Comparison of ENCODE assay signal across 30 cellular contexts in the genomic region with DNA sequence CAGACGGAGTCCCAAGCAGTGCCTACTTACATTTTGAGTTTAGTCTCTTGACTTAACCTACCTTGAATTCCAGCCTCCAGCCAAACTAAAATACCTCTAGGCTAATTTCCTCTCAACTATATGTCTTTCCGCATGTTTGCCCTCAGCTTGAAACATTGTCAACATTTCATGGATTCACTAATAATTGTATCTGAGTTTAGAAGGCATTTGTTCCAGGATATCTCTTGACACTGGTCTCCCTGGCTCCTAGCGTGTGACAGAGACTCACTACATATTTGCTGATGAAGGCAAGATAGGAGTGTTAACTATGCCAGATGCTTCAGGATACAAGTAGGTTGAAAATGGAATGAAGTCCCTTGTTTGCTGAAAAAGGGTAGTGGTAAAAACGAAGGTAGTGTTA.
DNase-seq lines count a peak whose midpoint lies in the region; TF ChIP-seq lines count a peak whose summit lies in the region.
"Had no signal": no experiment of that assay in that cellular context is flagged by ENCODE, and none has a peak within 500 bp of the region (broad histone marks: within the 10 kb centered on the region; RNA-seq: fewer than 3 reads in every experiment).

No MANE protein-coding gene starts in this region.

- no peak overlapping the region for H3K4ac ChIP-seq in trophoblast cell (ENCODE audit: low read depth, low read length)

- peaks cover 26% of the 10 kb centered on the region for H3K4me1 ChIP-seq in Caco-2
- H3K4me1 ChIP-seq in trophoblast cell (ENCODE audit: control insufficient read depth in 1 of 2, insufficient read depth in 2 of 2, low read length in 2 of 2): peaks cover 4 to 7% of the 10 kb centered on the region in 2 experiments
- H3K4me1 ChIP-seq: BE2C, BLaER1 had no signal

- no peak overlapping the region for H3K4me3 Mint-ChIP-seq in Caco-2 (ENCODE audit: unreplicated experiment)
- H3K4me3 Mint-ChIP-seq: B cell; CD14-positive monocyte; CD4-positive, alpha-beta memory T cell; CD4-positive, alpha-beta T cell; CD4-positive, CD25-positive, alpha-beta regulatory T cell; CD8-positive, alpha-beta memory T cell; CD8-positive, alpha-beta T cell had no signal

- H3K4me1 Mint-ChIP-seq in Caco-2 (ENCODE audit: low read depth, unreplicated experiment): peaks cover 13% of the 10 kb centered on the region
- H3K4me1 Mint-ChIP-seq: B cell; CD14-positive monocyte; CD4-positive, alpha-beta memory T cell; CD4-positive, CD25-positive, alpha-beta regulatory T cell; CD8-positive, alpha-beta memory T cell had no signal

- no peak overlapping the region for H3K14ac ChIP-seq in trophoblast cell (ENCODE audit: low read length)

- H2AFZ ChIP-seq in trophoblast cell (ENCODE audit: insufficient read depth, low read length, poor library complexity): no peak overlapping the region

- H3K27me3 ChIP-seq in Caco-2 (replicated peaks; ENCODE audit: control insufficient read depth, insufficient read depth, low read length): no peaks in the 10 kb centered on the region
- H3K27me3 ChIP-seq in trophoblast cell (ENCODE audit: insufficient read depth, low read length): no peaks in the 10 kb centered on the region
- H3K27me3 ChIP-seq: BE2C; BLaER1; BLaER1 treated with 17β-estradiol and CSF1 and Interleukin-3, amounts not matched to agents 10 nM and 100 nM had no signal

- H4K91ac ChIP-seq in trophoblast cell (ENCODE audit: low read depth, low read length): no peak overlapping the region

- H3K27ac Mint-ChIP-seq in Caco-2 (ENCODE audit: unreplicated experiment): peak overlapping the region; percentile 2
- H3K27ac Mint-ChIP-seq: B cell; CD14-positive monocyte; CD4-positive, alpha-beta T cell; CD8-positive, alpha-beta memory T cell; CD8-positive, alpha-beta T cell had no signal

- no peak overlapping the region for H3K18ac ChIP-seq in trophoblast cell (ENCODE audit: low read length)

- H3K4me2 ChIP-seq in trophoblast cell (ENCODE audit: low read length): no peak overlapping the region
- H3K4me2 ChIP-seq: A549; BLaER1; BLaER1 treated with 17β-estradiol and CSF1 and Interleukin-3, amounts not matched to agents 10 nM and 100 nM had no signal

- H3K9me3 Mint-ChIP-seq in Caco-2 (ENCODE audit: unreplicated experiment): no peaks in the 10 kb centered on the region
- H3K9me3 Mint-ChIP-seq: CD4-positive, alpha-beta T cell had no signal

- no TSS peak for BruUV-seq in Caco-2 (replicated peaks; lab: Mats Ljungman, UMichigan)

- H4K12ac ChIP-seq in trophoblast cell (ENCODE audit: low read depth, low read length): no peak overlapping the region

- DNase-seq in Caco-2 (no peak), trophoblast cell (peak; percentile 66 to 96), GM19238 (ENCODE audit: insufficient read length, low spot score) (no peak), NCI-H187 treated with DMSO at 0.1 percent for 48 hours (lab: John Stamatoyannopoulos, UW) (no peak)
- DNase-seq: 8988T; ACHN; AML-193; BE2C; C1 segment of cervical spinal cord; Calu3; CD4-positive, alpha-beta memory T cell; CD4-positive, alpha-beta T cell; CD4-positive, CD25-positive, alpha-beta regulatory T cell; CD8-positive, alpha-beta memory T cell; CD8-positive, alpha-beta T cell; COR-L47; DMS 273 treated with DMSO at 0.1 percent for 48 hours; DMS153; DMS53; DMS79; DMS79 treated with DMSO at 0.1 percent for 48 hours; DND-41; EL had no signal

- no peak overlapping the region for H2BK120ac ChIP-seq in trophoblast cell (ENCODE audit: insufficient read depth, low read length, poor library complexity)

- no peaks in the 10 kb centered on the region for H3K36me3 ChIP-seq in Caco-2 (ENCODE audit: control insufficient read depth, insufficient read depth, low read length)
- H3K36me3 ChIP-seq in trophoblast cell (ENCODE audit: control insufficient read depth in 1 of 2, insufficient read depth in 2 of 2, low read length in 2 of 2): no peaks in the 10 kb centered on the region
- H3K36me3 ChIP-seq: BE2C; BLaER1; BLaER1 treated with 17β-estradiol and CSF1 and Interleukin-3, amounts not matched to agents 10 nM and 100 nM had no signal

- H3K79me2 ChIP-seq in trophoblast cell (ENCODE audit: control insufficient read depth, insufficient read depth, low read length, poor library complexity): peaks cover 3% of the 10 kb centered on the region

- CTCF ChIA-PET in Caco-2 (lab: Charles Lee): no interaction called here

- H3K27me3 Mint-ChIP-seq in Caco-2 (ENCODE audit: insufficient read depth, unreplicated experiment): no peaks in the 10 kb centered on the region
- H3K27me3 Mint-ChIP-seq: B cell; CD4-positive, alpha-beta T cell; CD4-positive, CD25-positive, alpha-beta regulatory T cell had no signal

- no peak overlapping the region for H2AK5ac ChIP-seq in trophoblast cell (ENCODE audit: low read length)

- no peak for TF ChIP-seq CTCF in Caco-2 (IDR thresholded peaks at IDR 0.05; ENCODE audit: insufficient read depth in 1 of 2, low read depth in 1 of 2, low read length in 1 of 2, severe bottlenecking in 1 of 2, unreplicated experiment in 1 of 2)

- WGBS in trophoblast cell (ENCODE audit: extremely low coverage, insufficient coverage, insufficient read length): 100% methylated on average over 1 of the region's 4 CpGs

- H2BK5ac ChIP-seq in trophoblast cell (ENCODE audit: low read depth, low read length, poor library complexity): no peak overlapping the region

- peaks cover 5% of the 10 kb centered on the region for H3K36me3 Mint-ChIP-seq in Caco-2 (ENCODE audit: insufficient read depth, unreplicated experiment)
- H3K36me3 Mint-ChIP-seq: CD14-positive monocyte; CD4-positive, alpha-beta memory T cell; CD4-positive, CD25-positive, alpha-beta regulatory T cell; CD8-positive, alpha-beta memory T cell; CD8-positive, alpha-beta T cell had no signal

- no peak overlapping the region for H2BK12ac ChIP-seq in trophoblast cell (ENCODE audit: low read length)

- no peak overlapping the region for H3K9ac ChIP-seq in trophoblast cell (ENCODE audit: low read length)
- H3K9ac ChIP-seq: BLaER1; BLaER1 treated with 17β-estradiol and CSF1 and Interleukin-3, amounts not matched to agents 10 nM and 100 nM had no signal

- H3K4me3 ChIP-seq in Caco-2 (ENCODE audit: low read depth, low read length) (no peak overlapping the region), trophoblast cell (ENCODE audit: low read depth, low read length) (no peak overlapping the region)
- H3K4me3 ChIP-seq: A549; BLaER1; BLaER1 treated with 17β-estradiol and CSF1 and Interleukin-3, amounts not matched to agents 10 nM and 100 nM had no signal

- no peaks in the 10 kb centered on the region; the same call in 1 of the 2 replicates for H3K9me3 ChIP-seq in Caco-2
- H3K9me3 ChIP-seq in trophoblast cell (ENCODE audit: insufficient read depth, low read depth, low read length): no peaks in the 10 kb centered on the region
- H3K9me3 ChIP-seq: A549, BE2C had no signal

- no peak overlapping the region for H4K8ac ChIP-seq in trophoblast cell (ENCODE audit: low read depth, low read length)

- POLR2A ChIA-PET in Caco-2 (lab: Charles Lee): no interaction called here

- no peak overlapping the region for H3K23ac ChIP-seq in trophoblast cell (ENCODE audit: low read length)

- intact Hi-C loops in Caco-2 (cut with micrococcal nuclease; ENCODE audit: unreplicated experiment): no loop called here

- H3K27ac ChIP-seq in trophoblast cell (ENCODE audit: low read depth, low read length): no peak overlapping the region
- H3K27ac ChIP-seq: 22Rv1; A549; BLaER1; BLaER1 treated with 17β-estradiol and CSF1 and Interleukin-3, amounts not matched to agents 10 nM and 100 nM; C4-2B had no signal

- peaks cover 11% of the 10 kb centered on the region for H3K79me1 ChIP-seq in trophoblast cell (ENCODE audit: low read length)

Comparison
In these comparisons a context has a peak if more than half of its experiments do, and no peak if none do; other contexts are left out.
1. DNase-seq: peak in trophoblast cell (2 of 2); none in Caco-2 (0 of 2), GM19238 (single experiment) and NCI-H187 treated with DMSO at 0.1 percent for 48 hours (single experiment).